ENCODE assay signal across 17 cellular contexts in genomic region chr3:127263586-127264231, GRCh38. TPM values are rescaled to one million over a fixed set of nuclear protein-coding genes. Genes with fewer than 3 reads are reported as not detected.
"Had no signal": no experiment of that assay in that cellular context is flagged by ENCODE, and none has a peak within 500 bp of the region (broad histone marks: within the 10 kb centered on the region; RNA-seq: fewer than 3 reads in every experiment).

No MANE protein-coding gene starts in this region.

- DNase-seq: activated CD4-positive, alpha-beta memory T cell treated with anti-CD3 and anti-CD28 coated beads for 36 hours; activated CD4-positive, alpha-beta T cell treated with anti-CD3 and anti-CD28 coated beads for 36 hours; activated effector memory CD4-positive, alpha-beta T cell treated with Interleukin-2 at 50 U/mL for 16 hours; activated naive CD4-positive, alpha-beta T cell treated with anti-CD3 and anti-CD28 coated beads, Interleukin-2, amount 50 U/mL, for 16 hours; activated T-cell treated with anti-CD3 and anti-CD28 coated beads, Interleukin-2, amount 50 U/mL, for 4 hours; cortex of kidney; effector memory CD8-positive, alpha-beta T cell; heart right ventricle; mucosa of descending colon; naive thymus-derived CD4-positive, alpha-beta T cell; right lobe of liver; upper lobe of left lung had no signal

- H3K4me3 ChIP-seq: heart right ventricle, mucosa of descending colon, right lobe of liver, upper lobe of left lung had no signal

- H3K4me1 ChIP-seq: heart right ventricle, right lobe of liver, upper lobe of left lung had no signal

- H3K36me3 ChIP-seq: heart right ventricle, right lobe of liver, upper lobe of left lung had no signal

- H3K9me3 ChIP-seq: mucosa of descending colon, right lobe of liver had no signal

- H3K27ac ChIP-seq: heart right ventricle, right lobe of liver, upper lobe of left lung had no signal

- H3K27me3 ChIP-seq: right lobe of liver, upper lobe of left lung had no signal

RNA-seq across cellular contexts. Expression of gene PRR20G, which starts 24.1 kb away (rescaled TPM):
- total RNA-seq: activated CD4-positive, alpha-beta memory T cell treated with anti-CD3 and anti-CD28 coated beads for 36 hours; activated CD4-positive, alpha-beta T cell treated with anti-CD3 and anti-CD28 coated beads for 36 hours; activated T-cell treated with anti-CD3 and anti-CD28 coated beads, Interleukin-2, amount 50 U/mL, for 4 hours; fibroblast of lung; frontal cortex; heart right ventricle; lung microvascular endothelial cell; mucosa of descending colon; naive thymus-derived CD4-positive, alpha-beta T cell; right lobe of liver; temporal lobe; upper lobe of left lung had no signal
- polyA plus RNA-seq: adipose tissue; fibroblast of lung; heart right ventricle; naive thymus-derived CD4-positive, alpha-beta T cell had no signal
